In genomic region chr12:46515829-46516228, GRCh38 we compare ENCODE assay signal across 23 cellular contexts.
A peak's percentile ranks its signal among the peaks of the same experiment; 100 is the strongest.
DNase-seq lines count a peak whose midpoint lies in the region; ATAC-seq, FAIRE-seq and TF ChIP-seq lines count a peak whose summit lies in the region.
"Had no signal": no experiment of that assay in that cellular context is flagged by ENCODE, and none has a peak within 500 bp of the region (broad histone marks: within the 10 kb centered on the region; RNA-seq: fewer than 3 reads in every experiment).

No MANE protein-coding gene starts in this region.

- no peaks in the 10 kb centered on the region for H3K9me1 ChIP-seq in K562 (ENCODE audit: control insufficient read depth, insufficient read depth, low read length)

- H3K4me2 ChIP-seq in HepG2 (ENCODE audit: low read depth, low read length) (no peak overlapping the region), K562 (ENCODE audit: insufficient read depth, low read length) (no peak overlapping the region), GM23338 (no peak overlapping the region)

- DNase-seq in activated CD8-positive, alpha-beta T cell treated with anti-CD3 and anti-CD28 coated beads, Interleukin-2, amount 10 ng/mL, durations not matched to agents 7 days and 5 days, result no peak
- no peak for DNase-seq in activated CD8-positive, alpha-beta T cell treated with anti-CD3 and anti-CD28 coated beads for 36 hours
- DNase-seq in HepG2 (ENCODE audit: low spot score) (no peak), right lobe of liver (no peak), K562 (ENCODE audit: extremely low read depth in 1 of 4, low spot score in 3 of 4) (no peak), T-helper 2 cell (no peak), GM23338 (ENCODE audit: low spot score) (no peak)
- no peak for DNase-seq in stimulated activated naive B cell treated with anti-CD40 and anti-IgM and Interleukin-4, amounts not matched to agents 10 μg/mL and 1 μg/mL and 100 μg/mL, for 72 hours
- DNase-seq: AML-193; Calu3; CD8-positive, alpha-beta memory T cell; DMS153; NCI-H1092 treated with DMSO at 0.1 percent for 48 hours; NCI-H1436 treated with DMSO at 0.1 percent for 48 hours; NCI-H1930; NCI-H226; NCI-H510A treated with DMSO at 0.1 percent for 48 hours; NCI-H748 treated with DMSO at 0.1 percent for 48 hours; Peyer's patch had no signal

- POLR2A ChIA-PET in activated CD8-positive, alpha-beta T cell treated with anti-CD3 and anti-CD28 coated beads, Interleukin-2, amount 10 ng/mL, durations not matched to agents 7 days and 5 days (lab: Charles Lee), result interaction anchor here (1.9 to 2.1 kb wide), 2 partner anchors 8 to 144 kb away, joined by 7 to 9 read pairs; no protein-coding TSS in a partner anchor
- POLR2A ChIA-PET in activated CD8-positive, alpha-beta T cell treated with anti-CD3 and anti-CD28 coated beads for 36 hours (lab: Charles Lee), result interaction anchor here (0.6 to 1.6 kb wide), 6 partner anchors 8 to 389 kb away, joined by 3 to 7 read pairs (median 3); partner anchors contain the start of gene SLC38A1
- POLR2A ChIA-PET in HepG2 (lab: Yijun Ruan, JAX), result interaction anchor here (1.4 kb wide), 1 partner anchor 24 kb away, joined by 3 read pairs; no protein-coding TSS in a partner anchor
- POLR2A ChIA-PET in K562 (lab: Yijun Ruan, JAX), result interaction anchor here (0.7 to 1.4 kb wide), 5 partner anchors 9 to 157 kb away, joined by 3 to 5 read pairs (median 3); no protein-coding TSS in a partner anchor

- no peak overlapping the region for H3K9ac ChIP-seq in HepG2 (ENCODE audit: insufficient read depth, low read depth, low read length)
- no peak overlapping the region for H3K9ac ChIP-seq in K562 (ENCODE audit: insufficient read depth in 1 of 2, low read depth in 2 of 2, low read length in 2 of 2)

- TF ChIP-seq CTCF in activated CD8-positive, alpha-beta T cell treated with anti-CD3 and anti-CD28 coated beads for 36 hours (IDR thresholded peaks at IDR 0.05), result no peak
- TF ChIP-seq CTCF in HepG2 (CRISPR knock-in tag; IDR thresholded peaks at IDR 0.05), result no peak
- no peak for TF ChIP-seq CTCF in right lobe of liver (IDR thresholded peaks at IDR 0.05)
- TF ChIP-seq CTCF in K562 (IDR thresholded peaks at IDR 0.05 in 2 of 3, conservative IDR thresholded peaks at IDR 0.05 in 1 of 3; ENCODE audit: insufficient read depth in 2 of 3, low read depth in 1 of 3, low read length in 3 of 3), result no peak
- no peak for TF ChIP-seq CTCF in GM23338 (conservative IDR thresholded peaks at IDR 0.05; ENCODE audit: low read depth in 2 of 2)

- no peaks in the 10 kb centered on the region for H3K9me3 ChIP-seq in HepG2 (ENCODE audit: low read length)
- H3K9me3 ChIP-seq in right lobe of liver, result no peaks in the 10 kb centered on the region
- no peaks in the 10 kb centered on the region for H3K9me3 ChIP-seq in K562 (replicated peaks; ENCODE audit: control insufficient read depth, insufficient read depth, low read depth, low read length)
- H3K9me3 ChIP-seq: Peyer's patch had no signal

- H3K79me2 ChIP-seq in HepG2 (ENCODE audit: insufficient read depth, low read length) (no peaks in the 10 kb centered on the region), K562 (ENCODE audit: control insufficient read depth, insufficient read depth, low read length) (no peaks in the 10 kb centered on the region), GM23338 (replicated peaks; ENCODE audit: insufficient read depth) (no peaks in the 10 kb centered on the region)

- H3F3A ChIP-seq in GM23338 (replicated peaks; ENCODE audit: low read depth), result no peaks in the 10 kb centered on the region

- H2AFZ ChIP-seq in HepG2 (ENCODE audit: low read length), result no peak overlapping the region
- peak overlapping the region; percentile 57; the same call in 1 of the 2 replicates for H2AFZ ChIP-seq in K562 (ENCODE audit: low read depth, low read length)
- no peak overlapping the region for H2AFZ ChIP-seq in GM23338

- no peak for TF ChIP-seq EP300 in HepG2 (IDR thresholded peaks at IDR 0.05; ENCODE audit: low read depth in 2 of 2, low read length in 2 of 2)
- TF ChIP-seq EP300 in HepG2 (CRISPR knock-in tag; IDR thresholded peaks at IDR 0.05; ENCODE audit: borderline replicate concordance), result no peak
- TF ChIP-seq EP300 in K562 (IDR thresholded peaks at IDR 0.05; ENCODE audit: low read length), result no peak

- peaks cover 13% of the 10 kb centered on the region for H3K9me3 Mint-ChIP-seq in activated CD8-positive, alpha-beta T cell treated with anti-CD3 and anti-CD28 coated beads, Interleukin-2, amount 10 ng/mL, durations not matched to agents 7 days and 5 days (ENCODE audit: insufficient read depth)
- peaks cover 6% of the 10 kb centered on the region for H3K9me3 Mint-ChIP-seq in activated CD8-positive, alpha-beta T cell treated with anti-CD3 and anti-CD28 coated beads for 36 hours
- peaks cover 4 to 10% of the 10 kb centered on the region in 2 donors for H3K9me3 Mint-ChIP-seq in stimulated activated naive B cell treated with anti-CD40 and anti-IgM and Interleukin-4, amounts not matched to agents 10 μg/mL and 1 μg/mL and 100 μg/mL, for 72 hours
- peaks cover 3% of the 10 kb centered on the region; the same call in 2 of the 3 replicates for H3K9me3 Mint-ChIP-seq in GM23338

- peaks cover 85% of the 10 kb centered on the region for H3K4me1 ChIP-seq in HepG2 (ENCODE audit: insufficient read depth, low read length)
- no peaks in the 10 kb centered on the region for H3K4me1 ChIP-seq in right lobe of liver
- H3K4me1 ChIP-seq in K562 (replicated peaks in 1 of 2; ENCODE audit: control insufficient read depth in 2 of 2, insufficient read depth in 2 of 2, low read length in 2 of 2), result peaks cover 7 to 12% of the 10 kb centered on the region in 2 experiments
- H3K4me1 ChIP-seq in GM23338 (ENCODE audit: insufficient read depth), result no peaks in the 10 kb centered on the region; the same call in 1 of the 2 replicates

- H3K9me2 ChIP-seq in GM23338 (ENCODE audit: insufficient read depth), result peaks cover 5% of the 10 kb centered on the region; the same call in 1 of the 2 replicates

- no peak for ATAC-seq in activated CD8-positive, alpha-beta T cell treated with anti-CD3 and anti-CD28 coated beads, Interleukin-2, amount 10 ng/mL, durations not matched to agents 7 days and 5 days
- no peak for ATAC-seq in activated CD8-positive, alpha-beta T cell treated with anti-CD3 and anti-CD28 coated beads for 36 hours
- no peak for ATAC-seq in HepG2
- ATAC-seq in right lobe of liver, result no peak
- peak; percentile 38; the same call in 2 of the 3 replicates for ATAC-seq in K562
- ATAC-seq in stimulated activated naive B cell treated with anti-CD40 and anti-IgM and Interleukin-4, amounts not matched to agents 10 μg/mL and 1 μg/mL and 100 μg/mL, for 72 hours (replicated peaks), result no peak
- no peak for ATAC-seq in GM23338

- H3K27me3 Mint-ChIP-seq in activated CD8-positive, alpha-beta T cell treated with anti-CD3 and anti-CD28 coated beads, Interleukin-2, amount 10 ng/mL, durations not matched to agents 7 days and 5 days (ENCODE audit: low read depth), result no peaks in the 10 kb centered on the region
- H3K27me3 Mint-ChIP-seq in activated CD8-positive, alpha-beta T cell treated with anti-CD3 and anti-CD28 coated beads for 36 hours, result no peaks in the 10 kb centered on the region
- no peaks in the 10 kb centered on the region for H3K27me3 Mint-ChIP-seq in stimulated activated naive B cell treated with anti-CD40 and anti-IgM and Interleukin-4, amounts not matched to agents 10 μg/mL and 1 μg/mL and 100 μg/mL, for 72 hours
- peaks cover 6% of the 10 kb centered on the region for H3K27me3 Mint-ChIP-seq in GM23338 (ENCODE audit: insufficient read depth, low read depth, poor library complexity)
- H3K27me3 Mint-ChIP-seq: CD8-positive, alpha-beta memory T cell had no signal

- CTCF ChIA-PET in activated CD8-positive, alpha-beta T cell treated with anti-CD3 and anti-CD28 coated beads, Interleukin-2, amount 10 ng/mL, durations not matched to agents 7 days and 5 days (lab: Charles Lee), result interaction anchor here (2.0 to 2.3 kb wide), 2 partner anchors 8 to 128 kb away, joined by 5 to 9 read pairs; no protein-coding TSS in a partner anchor
- CTCF ChIA-PET in activated CD8-positive, alpha-beta T cell treated with anti-CD3 and anti-CD28 coated beads for 36 hours (lab: Charles Lee), result interaction anchor here (1.3 to 2.0 kb wide), 2 partner anchors 146 to 392 kb away, joined by 5 read pairs; no protein-coding TSS in a partner anchor
- CTCF ChIA-PET in HepG2 (lab: Yijun Ruan, JAX; ENCODE audit: low intra/inter-chr PET ratio, low total read pairs) (no interaction called here), K562 (lab: Yijun Ruan, JAX; ENCODE audit: low intra/inter-chr PET ratio) (no interaction called here)

- H3K36me3 ChIP-seq in HepG2 (replicated peaks in 1 of 2; ENCODE audit: control insufficient read depth in 1 of 2, insufficient read depth in 2 of 2, low read length in 2 of 2), result 0 out of 5 replicates have a peak, but pooled peaks cover 0 to 1% of the 10 kb centered on the region in 2 experiments
- H3K36me3 ChIP-seq in right lobe of liver, result no peaks in the 10 kb centered on the region
- H3K36me3 ChIP-seq in K562 (ENCODE audit: control insufficient read depth, insufficient read depth, low read length), result no peaks in the 10 kb centered on the region
- no peaks in the 10 kb centered on the region for H3K36me3 ChIP-seq in GM23338 (ENCODE audit: insufficient read depth)
- H3K36me3 ChIP-seq: Peyer's patch had no signal

- H3K4me1 Mint-ChIP-seq in activated CD8-positive, alpha-beta T cell treated with anti-CD3 and anti-CD28 coated beads, Interleukin-2, amount 10 ng/mL, durations not matched to agents 7 days and 5 days (ENCODE audit: low read depth), result peaks cover 46% of the 10 kb centered on the region
- peaks cover 54% of the 10 kb centered on the region for H3K4me1 Mint-ChIP-seq in activated CD8-positive, alpha-beta T cell treated with anti-CD3 and anti-CD28 coated beads for 36 hours (ENCODE audit: low read depth)
- H3K4me1 Mint-ChIP-seq in stimulated activated naive B cell treated with anti-CD40 and anti-IgM and Interleukin-4, amounts not matched to agents 10 μg/mL and 1 μg/mL and 100 μg/mL, for 72 hours, result peaks cover 16 to 51% of the 10 kb centered on the region in 2 donors
- peaks cover 17% of the 10 kb centered on the region for H3K4me1 Mint-ChIP-seq in GM23338

- H3K36me3 Mint-ChIP-seq in activated CD8-positive, alpha-beta T cell treated with anti-CD3 and anti-CD28 coated beads, Interleukin-2, amount 10 ng/mL, durations not matched to agents 7 days and 5 days (ENCODE audit: low read depth), result peaks cover 53% of the 10 kb centered on the region
- H3K36me3 Mint-ChIP-seq in activated CD8-positive, alpha-beta T cell treated with anti-CD3 and anti-CD28 coated beads for 36 hours (ENCODE audit: low read depth), result peaks cover 12% of the 10 kb centered on the region
- peaks cover 4 to 6% of the 10 kb centered on the region in 2 donors for H3K36me3 Mint-ChIP-seq in stimulated activated naive B cell treated with anti-CD40 and anti-IgM and Interleukin-4, amounts not matched to agents 10 μg/mL and 1 μg/mL and 100 μg/mL, for 72 hours
- H3K36me3 Mint-ChIP-seq in GM23338 (ENCODE audit: low read depth), result peaks cover 4% of the 10 kb centered on the region; the same call in 2 of the 3 replicates

- H3K4me3 ChIP-seq in HepG2 (replicated peaks in 1 of 3; ENCODE audit: insufficient read depth in 1 of 3, low read depth in 2 of 3, low read length in 3 of 3) (no peak overlapping the region), right lobe of liver (no peak overlapping the region), K562 (no peak overlapping the region), GM23338 (no peak overlapping the region)
- H3K4me3 ChIP-seq: Peyer's patch had no signal

- no peak for FAIRE-seq in HepG2 (lab: Jason Lieb, UNC)
- no peak for FAIRE-seq in K562 (lab: Jason Lieb, UNC)
- FAIRE-seq: G401.6, GM18507, H1 had no signal

- TF ChIP-seq RAD21 in HepG2 (CRISPR knock-in tag; IDR thresholded peaks at IDR 0.05) (no peak), K562 (CRISPR knock-in tag; conservative IDR thresholded peaks at IDR 0.05 in 1 of 2, IDR thresholded peaks at IDR 0.05 in 1 of 2) (no peak)

- H3K27ac ChIP-seq in HepG2 (ENCODE audit: extremely low read length, insufficient read depth, low read length) (no peak overlapping the region), right lobe of liver (no peak overlapping the region), K562 (ENCODE audit: extremely low read depth, low read depth, low read length) (no peak overlapping the region), GM23338 (ENCODE audit: low read depth) (no peak overlapping the region)
- H3K27ac ChIP-seq: C4-2B, Peyer's patch had no signal

- no CpG with 5 or more reads among the region's 1 CpG for WGBS in HepG2 (ENCODE audit: low lambda C conversion rate)
- 100% methylated on average over 1 of the region's 1 CpG for WGBS in right lobe of liver (ENCODE audit: insufficient coverage, low coverage, low lambda C conversion rate, missing lambda C conversion rate)
- 63% methylated on average over 1 of the region's 1 CpG for WGBS in K562 (ENCODE audit: insufficient coverage, low coverage, missing lambda C conversion rate)

- peak overlapping the region; percentile 50 for H3K27ac Mint-ChIP-seq in activated CD8-positive, alpha-beta T cell treated with anti-CD3 and anti-CD28 coated beads, Interleukin-2, amount 10 ng/mL, durations not matched to agents 7 days and 5 days
- H3K27ac Mint-ChIP-seq in activated CD8-positive, alpha-beta T cell treated with anti-CD3 and anti-CD28 coated beads for 36 hours, result no peak overlapping the region
- H3K27ac Mint-ChIP-seq in stimulated activated naive B cell treated with anti-CD40 and anti-IgM and Interleukin-4, amounts not matched to agents 10 μg/mL and 1 μg/mL and 100 μg/mL, for 72 hours, result peak overlapping the region; percentile 28
- H3K27ac Mint-ChIP-seq in GM23338, result no peak overlapping the region

- in situ Hi-C loops in HepG2 (cut with HindIII; ENCODE audit: extremely low pct_ligation_motif_present, low pct_unique_long_range_greater_than_20kb), result no loop called here
- in situ Hi-C loops in K562 (cut with MboI), result no loop called here

- H3K4me3 Mint-ChIP-seq in activated CD8-positive, alpha-beta T cell treated with anti-CD3 and anti-CD28 coated beads, Interleukin-2, amount 10 ng/mL, durations not matched to agents 7 days and 5 days, result no peak overlapping the region
- H3K4me3 Mint-ChIP-seq in activated CD8-positive, alpha-beta T cell treated with anti-CD3 and anti-CD28 coated beads for 36 hours, result no peak overlapping the region
- H3K4me3 Mint-ChIP-seq in stimulated activated naive B cell treated with anti-CD40 and anti-IgM and Interleukin-4, amounts not matched to agents 10 μg/mL and 1 μg/mL and 100 μg/mL, for 72 hours, result no peak overlapping the region
- H3K4me3 Mint-ChIP-seq in GM23338, result no peak overlapping the region

- H3K27me3 ChIP-seq in HepG2 (ENCODE audit: control insufficient read depth in 1 of 2, insufficient read depth in 2 of 2, low read length in 2 of 2) (no peaks in the 10 kb centered on the region), right lobe of liver (no peaks in the 10 kb centered on the region), K562 (ENCODE audit: control insufficient read depth in 2 of 2, insufficient read depth in 2 of 2, low read length in 2 of 2) (no peaks in the 10 kb centered on the region), GM23338 (ENCODE audit: insufficient read depth) (no peaks in the 10 kb centered on the region)
- H3K27me3 ChIP-seq: Peyer's patch had no signal

- intact Hi-C loops in activated CD8-positive, alpha-beta T cell treated with anti-CD3 and anti-CD28 coated beads for 36 hours (cut with micrococcal nuclease), result no loop called here
- intact Hi-C loops in HepG2 (cut with micrococcal nuclease; ENCODE audit: unreplicated experiment), result no loop called here
- intact Hi-C loops in right lobe of liver (cut with DNase I), result no loop called here
- intact Hi-C loops in K562 (cut with micrococcal nuclease), result no loop called here

- BruUV-seq in HepG2 (replicated peaks; lab: Mats Ljungman, UMichigan), result no TSS peak
- no TSS peak for BruUV-seq in K562 (replicated peaks; lab: Mats Ljungman, UMichigan)

- H4K20me1 ChIP-seq in HepG2 (ENCODE audit: insufficient read depth, low read length), result no peaks in the 10 kb centered on the region
- no peaks in the 10 kb centered on the region for H4K20me1 ChIP-seq in K562 (replicated peaks; ENCODE audit: control insufficient read depth, insufficient read depth, low read length)
- no peaks in the 10 kb centered on the region for H4K20me1 ChIP-seq in GM23338 (replicated peaks; ENCODE audit: insufficient read depth)

- TF ChIP-seq POLR2A in HepG2 (IDR thresholded peaks at IDR 0.05; ENCODE audit: insufficient read depth in 1 of 2, low read depth in 2 of 2, low read length in 2 of 2) (no peak), right lobe of liver (IDR thresholded peaks at IDR 0.05) (no peak), K562 (conservative IDR thresholded peaks at IDR 0.05) (no peak)

Comparison
In these comparisons a context has a peak if more than half of its experiments do, and no peak if none do; other contexts are left out.
1. H3K27ac Mint-ChIP-seq: peak in activated CD8-positive, alpha-beta T cell treated with anti-CD3 and anti-CD28 coated beads, Interleukin-2, amount 10 ng/mL, durations not matched to agents 7 days and 5 days (single experiment) and stimulated activated naive B cell treated with anti-CD40 and anti-IgM and Interleukin-4, amounts not matched to agents 10 μg/mL and 1 μg/mL and 100 μg/mL, for 72 hours (single experiment); none in activated CD8-positive, alpha-beta T cell treated with anti-CD3 and anti-CD28 coated beads for 36 hours (single experiment) and GM23338 (single experiment).
2. CTCF ChIA-PET loops: an anchor here in activated CD8-positive, alpha-beta T cell treated with anti-CD3 and anti-CD28 coated beads, Interleukin-2, amount 10 ng/mL, durations not matched to agents 7 days and 5 days (2.0 to 2.3 kb wide) and activated CD8-positive, alpha-beta T cell treated with anti-CD3 and anti-CD28 coated beads for 36 hours (1.3 to 2.0 kb wide); none called in HepG2 and K562.